In genomic region chr10:35626971-35627507, GRCh38 we compare ENCODE assay signal across 2 cellular contexts.
TF ChIP-seq lines count a peak whose summit lies in the region.

No MANE protein-coding gene starts in this region.

TF ChIP-seq in SK-N-SH treated with all-trans-retinoic acid at 6 μM for 48 hours, 23 proteins besides CTCF, POLR2A, EP300 and RAD21:
- TF ChIP-seq OSR1 (CRISPR knock-in tag; IDR thresholded peaks at IDR 0.05) (no peak), SNAI2 (CRISPR knock-in tag; IDR thresholded peaks at IDR 0.05) (no peak), ZNF565 (CRISPR knock-in tag; conservative IDR thresholded peaks at IDR 0.05; ENCODE audit: low read depth) (no peak), CSRNP3 (CRISPR knock-in tag; IDR thresholded peaks at IDR 0.05) (no peak), TSHZ2 (CRISPR knock-in tag; IDR thresholded peaks at IDR 0.05) (no peak), PPARA (CRISPR knock-in tag; IDR thresholded peaks at IDR 0.05; ENCODE audit: borderline replicate concordance) (no peak), ZFP3 (CRISPR knock-in tag; IDR thresholded peaks at IDR 0.05) (no peak), ZNF70 (CRISPR knock-in tag; IDR thresholded peaks at IDR 0.05) (no peak), ZC3H10 (CRISPR knock-in tag; IDR thresholded peaks at IDR 0.05) (no peak), ZFP30 (CRISPR knock-in tag; IDR thresholded peaks at IDR 0.05) (no peak), ZNF8 (CRISPR knock-in tag; IDR thresholded peaks at IDR 0.05) (no peak), ESRRG (CRISPR knock-in tag; IDR thresholded peaks at IDR 0.05) (no peak)
- TF ChIP-seq, protein P1, sequence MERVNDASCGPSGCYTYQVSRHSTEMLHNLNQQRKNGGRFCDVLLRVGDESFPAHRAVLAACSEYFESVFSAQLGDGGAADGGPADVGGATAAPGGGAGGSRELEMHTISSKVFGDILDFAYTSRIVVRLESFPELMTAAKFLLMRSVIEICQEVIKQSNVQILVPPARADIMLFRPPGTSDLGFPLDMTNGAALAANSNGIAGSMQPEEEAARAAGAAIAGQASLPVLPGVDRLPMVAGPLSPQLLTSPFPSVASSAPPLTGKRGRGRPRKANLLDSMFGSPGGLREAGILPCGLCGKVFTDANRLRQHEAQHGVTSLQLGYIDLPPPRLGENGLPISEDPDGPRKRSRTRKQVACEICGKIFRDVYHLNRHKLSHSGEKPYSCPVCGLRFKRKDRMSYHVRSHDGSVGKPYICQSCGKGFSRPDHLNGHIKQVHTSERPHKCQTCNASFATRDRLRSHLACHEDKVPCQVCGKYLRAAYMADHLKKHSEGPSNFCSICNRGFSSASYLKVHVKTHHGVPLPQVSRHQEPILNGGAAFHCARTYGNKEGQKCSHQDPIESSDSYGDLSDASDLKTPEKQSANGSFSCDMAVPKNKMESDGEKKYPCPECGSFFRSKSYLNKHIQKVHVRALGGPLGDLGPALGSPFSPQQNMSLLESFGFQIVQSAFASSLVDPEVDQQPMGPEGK (CRISPR knock-in tag; IDR thresholded peaks at IDR 0.05; ENCODE audit: borderline replicate concordance) = no peak

TF ChIP-seq in endothelial cell of umbilical vein, 7 proteins besides CTCF, POLR2A, EP300 and RAD21:
- no peak for TF ChIP-seq EZH2 (IDR thresholded peaks at IDR 0.05; ENCODE audit: borderline replicate concordance, low read depth, low read length, severe bottlenecking)
- TF ChIP-seq MYC (IDR thresholded peaks at IDR 0.05; ENCODE audit: low read depth, low read length) = no peak
- TF ChIP-seq, protein P2, sequence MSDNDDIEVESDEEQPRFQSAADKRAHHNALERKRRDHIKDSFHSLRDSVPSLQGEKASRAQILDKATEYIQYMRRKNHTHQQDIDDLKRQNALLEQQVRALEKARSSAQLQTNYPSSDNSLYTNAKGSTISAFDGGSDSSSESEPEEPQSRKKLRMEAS (IDR thresholded peaks at IDR 0.05; ENCODE audit: insufficient read depth, insufficient read length) = no peak
- no peak for TF ChIP-seq GATA2 (IDR thresholded peaks at IDR 0.05; ENCODE audit: insufficient read depth, insufficient read length, low read depth, low read length)
- TF ChIP-seq JUN (IDR thresholded peaks at IDR 0.05; ENCODE audit: borderline replicate concordance, insufficient read depth, insufficient read length, low read depth) = peak; percentile 19
- no peak for TF ChIP-seq POLR2AphosphoS5 (IDR thresholded peaks at IDR 0.05; ENCODE audit: insufficient read depth, low read depth, low read length)
- TF ChIP-seq FOS (IDR thresholded peaks at IDR 0.05; ENCODE audit: borderline replicate concordance, insufficient read depth, low read length) = peak; percentile 74
TF ChIP-seq in endothelial cell of umbilical vein: peak in this region for 2.
